Comparison of ENCODE assay signal across 27 cellular contexts in genomic region chr17:2716649-2717048, GRCh38. TPM values are rescaled to one million over a fixed set of nuclear protein-coding genes. Genes with fewer than 3 reads are reported as not detected.
"Had no signal": no experiment of that assay in that cellular context is flagged by ENCODE, and none has a peak within 500 bp of the region (broad histone marks: within the 10 kb centered on the region; RNA-seq: fewer than 3 reads in every experiment).

No MANE protein-coding gene starts in this region.

- DNase-seq: activated CD4-positive, alpha-beta memory T cell treated with anti-CD3 and anti-CD28 coated beads, Interleukin-2, amount 10 ng/mL, durations not matched to agents 7 days and 5 days; activated CD4-positive, alpha-beta T cell treated with anti-CD3 and anti-CD28 coated beads for 36 hours; activated CD4-positive, alpha-beta T cell treated with anti-CD3 and anti-CD28 coated beads, Interleukin-2, amount 50 U/mL, for 1 hour; activated gamma-delta T cell treated with Interleukin-2 at 50 U/mL for 16 hours; activated naive CD4-positive, alpha-beta T cell treated with anti-CD3 and anti-CD28 coated beads, Interleukin-2, amount 10 ng/mL, durations not matched to agents 7 days and 5 days; activated naive CD8-positive, alpha-beta T cell treated with anti-CD3 and anti-CD28 coated beads for 36 hours; activated T-cell treated with anti-CD3 and anti-CD28 coated beads for 4 hours; activated T-cell treated with anti-CD3 and anti-CD28 coated beads, Interleukin-2, amount 50 U/mL, for 48 hours; anterior cingulate cortex; cerebellar nuclear complex; KG1; NCI-H1092; NCI-H1417; NCI-H1930; NCI-H2171; NCI-H345; NCI-H510A; NCI-H526 treated with DMSO at 0.1 percent for 48 hours; NCI-H82; NK-92 treated with Interleukin-12 subunit alpha and Interleukin-12 subunit beta, amount 100 ng/mL, for 24 hours; PC-3; SHP77 treated with DMSO at 0.1 percent for 48 hours; WERI-Rb-1 had no signal

- FAIRE-seq: RCC 7860 had no signal

- H3K27ac ChIP-seq: WERI-Rb-1 had no signal

- H3K36me3 ChIP-seq: WERI-Rb-1 had no signal

- ATAC-seq: activated CD4-positive, alpha-beta T cell treated with anti-CD3 and anti-CD28 coated beads for 36 hours; PC-3 had no signal

RNA-seq across cellular contexts. Expression of gene CCDC92B, which starts 32.8 kb away (rescaled TPM):
- total RNA-seq: activated CD4-positive, alpha-beta T cell treated with anti-CD3 and anti-CD28 coated beads for 36 hours; activated CD8-positive, alpha-beta memory T cell treated with anti-CD3 and anti-CD28 coated beads for 36 hours; activated naive CD8-positive, alpha-beta T cell treated with anti-CD3 and anti-CD28 coated beads for 36 hours; LHCN-M2; M059J; PC-3 had no signal
